8 cellular contexts compared by ENCODE assay signal in genomic region chr20:35456700-35457099, GRCh38. TPM values are rescaled to one million over a fixed set of nuclear protein-coding genes. Genes with fewer than 3 reads are reported as not detected.
DNase-seq lines count a peak whose midpoint lies in the region; TF ChIP-seq lines count a peak whose summit lies in the region.
"Not testable (repeated sequence)": the region's sequence is repeated elsewhere in the genome, so short reads cannot be mapped to it uniquely, and the experiment has no call there.

No MANE protein-coding gene starts in this region.

- H3K4me3 Mint-ChIP-seq in Caco-2 (ENCODE audit: unreplicated experiment) (peak overlapping the region; percentile 93), nephron progenitor cell (peak overlapping the region; percentile 91), type B pancreatic cell (peak overlapping the region; percentile 95)
- peak overlapping the region; percentile 91 for H3K4me3 Mint-ChIP-seq in T-helper 2 cell treated with Interferon-gamma antibody and Interleukin-4, amounts not matched to agents 5 μg/mL and 100 μg/mL, for 36 hours
- peak overlapping the region; percentile 26 for H3K4me3 Mint-ChIP-seq in activated T-helper 2 cell treated with anti-CD3 and anti-CD28 coated beads, Interferon-gamma antibody, Interleukin-2, Interleukin-4, amounts not matched to agents 10 μg/mL and 5 μg/mL and 100 μg/mL, durations not matched to agents 14 hours and 24 hours and 36 hours (ENCODE audit: low read depth)

- not testable (repeated sequence) for H3F3A ChIP-seq in Loucy (ENCODE audit: low read depth)

- dilution Hi-C loops in mammary epithelial cell (cut with HindIII; ENCODE audit: low sequenced_read_pairs) = not testable (repeated sequence)

- not testable (repeated sequence) for H3K27me3 Mint-ChIP-seq in Caco-2 (ENCODE audit: insufficient read depth, unreplicated experiment); T-helper 2 cell treated with Interferon-gamma antibody and Interleukin-4, amounts not matched to agents 5 μg/mL and 100 μg/mL, for 36 hours (ENCODE audit: low read depth); activated T-helper 2 cell treated with anti-CD3 and anti-CD28 coated beads, Interferon-gamma antibody, Interleukin-2, Interleukin-4, amounts not matched to agents 10 μg/mL and 5 μg/mL and 100 μg/mL, durations not matched to agents 14 hours and 24 hours and 36 hours (ENCODE audit: low read depth); nephron progenitor cell (ENCODE audit: low read depth, poor library complexity); type B pancreatic cell

- not testable (repeated sequence) for H3K4me1 ChIP-seq in Caco-2; iPS-18a (ENCODE audit: control insufficient read depth, low read depth, low read length)
- H3K4me1 ChIP-seq in Loucy (ENCODE audit: insufficient read depth, low read length, poor library complexity, severe bottlenecking) = peaks cover 34% of the 10 kb centered on the region
- peaks cover 13% of the 10 kb centered on the region for H3K4me1 ChIP-seq in mammary epithelial cell (ENCODE audit: insufficient read depth, low read length)

- WGBS in mammary epithelial cell (ENCODE audit: low coverage, missing lambda C conversion rate) = 100% methylated on average over 7 of the region's 7 CpGs

- CTCF ChIA-PET in Caco-2 (lab: Charles Lee) = interaction anchor here (0.6 to 3.0 kb wide), 6 partner anchors 9 to 498 kb away, joined by 3 to 33 read pairs (median 6); partner anchors contain the start of genes NFS1, ROMO1 and SCAND1
- CTCF ChIA-PET in mammary epithelial cell (lab: Charles Lee; ENCODE audit: low non-redundant PET) = not testable (repeated sequence)

- DNase-seq in Caco-2; T-helper 2 cell treated with Interferon-gamma antibody and Interleukin-4, amounts not matched to agents 5 μg/mL and 100 μg/mL, for 36 hours (ENCODE audit: low spot score); activated T-helper 2 cell treated with anti-CD3 and anti-CD28 coated beads, Interferon-gamma antibody, Interleukin-2, Interleukin-4, amounts not matched to agents 10 μg/mL and 5 μg/mL and 100 μg/mL, durations not matched to agents 14 hours and 24 hours and 36 hours (ENCODE audit: low spot score); mammary epithelial cell; nephron progenitor cell; type B pancreatic cell (ENCODE audit: extremely low spot score, unreplicated experiment): not testable (repeated sequence)

- H3K4me1 Mint-ChIP-seq in Caco-2 (ENCODE audit: low read depth, unreplicated experiment) = peaks cover 24% of the 10 kb centered on the region
- H3K4me1 Mint-ChIP-seq in T-helper 2 cell treated with Interferon-gamma antibody and Interleukin-4, amounts not matched to agents 5 μg/mL and 100 μg/mL, for 36 hours (ENCODE audit: low read depth) = peaks cover 27% of the 10 kb centered on the region
- peaks cover 18% of the 10 kb centered on the region for H3K4me1 Mint-ChIP-seq in activated T-helper 2 cell treated with anti-CD3 and anti-CD28 coated beads, Interferon-gamma antibody, Interleukin-2, Interleukin-4, amounts not matched to agents 10 μg/mL and 5 μg/mL and 100 μg/mL, durations not matched to agents 14 hours and 24 hours and 36 hours (ENCODE audit: low read depth)
- H3K4me1 Mint-ChIP-seq in nephron progenitor cell = peaks cover 38% of the 10 kb centered on the region
- peaks cover 19% of the 10 kb centered on the region for H3K4me1 Mint-ChIP-seq in type B pancreatic cell (ENCODE audit: unreplicated experiment)

- in situ Hi-C loops in mammary epithelial cell (cut with MboI; ENCODE audit: low sequenced_read_pairs in 2 of 2) = not testable (repeated sequence)

- not testable (repeated sequence) for TF ChIP-seq CTCF in Caco-2 (IDR thresholded peaks at IDR 0.05; ENCODE audit: insufficient read depth in 1 of 2, low read depth in 1 of 2, low read length in 1 of 2, severe bottlenecking in 1 of 2, unreplicated experiment in 1 of 2); Loucy (conservative IDR thresholded peaks at IDR 0.05; ENCODE audit: low read length); mammary epithelial cell (conservative IDR thresholded peaks at IDR 0.05 in 1 of 2, IDR thresholded peaks at IDR 0.05 in 1 of 2; ENCODE audit: extremely low read depth in 1 of 2, insufficient read depth in 1 of 2, low read depth in 1 of 2, low read length in 2 of 2); nephron progenitor cell (IDR thresholded peaks at IDR 0.05); type B pancreatic cell (conservative IDR thresholded peaks at IDR 0.05)

- POLR2A ChIA-PET in Caco-2 (lab: Charles Lee) = interaction anchor here (0.8 to 3.0 kb wide), 3 partner anchors 10 to 629 kb away, joined by 4 to 27 read pairs (median 4); partner anchors contain the start of gene SCAND1

- not testable (repeated sequence) for BruUV-seq in Caco-2 (replicated peaks; lab: Mats Ljungman, UMichigan); mammary epithelial cell (replicated peaks; lab: Mats Ljungman, UMichigan)

- not testable (repeated sequence) for H2AFZ ChIP-seq in Loucy (ENCODE audit: low read length); mammary epithelial cell (ENCODE audit: low read depth, low read length)

- H3K9me2 ChIP-seq in Loucy (replicated peaks; ENCODE audit: low read depth, low read length) = not testable (repeated sequence)

- intact Hi-C loops in Caco-2 (cut with micrococcal nuclease; ENCODE audit: unreplicated experiment); mammary epithelial cell (cut with micrococcal nuclease): not testable (repeated sequence)
- intact Hi-C loops in activated T-helper 2 cell treated with anti-CD3 and anti-CD28 coated beads, Interferon-gamma antibody, Interleukin-2, Interleukin-4, amounts not matched to agents 10 μg/mL and 5 μg/mL and 100 μg/mL, durations not matched to agents 14 hours and 24 hours and 36 hours (cut with micrococcal nuclease) = loop anchor here (5.0 kb wide), 1 partner anchor 44 kb away; the partner anchor contains the start of gene UQCC1

- H4K20me1 ChIP-seq in Loucy (ENCODE audit: insufficient read depth, low read length, poor library complexity, severe bottlenecking); mammary epithelial cell (ENCODE audit: insufficient read depth, low read length): not testable (repeated sequence)

- not testable (repeated sequence) for H3K27ac ChIP-seq in mammary epithelial cell (ENCODE audit: insufficient read depth, low read depth, low read length); iPS-18a (ENCODE audit: low read length)

- H3K4me2 ChIP-seq in Loucy (ENCODE audit: low read depth, low read length, poor library complexity, severe bottlenecking) (peak overlapping the region; percentile 70), mammary epithelial cell (ENCODE audit: insufficient read depth, low read depth, low read length) (peak overlapping the region; percentile 38)

- H3K36me3 Mint-ChIP-seq in Caco-2 (ENCODE audit: insufficient read depth, unreplicated experiment) (peaks cover 30% of the 10 kb centered on the region), nephron progenitor cell (ENCODE audit: low read depth) (peaks cover 35% of the 10 kb centered on the region), type B pancreatic cell (peaks cover 10% of the 10 kb centered on the region)
- not testable (repeated sequence) for H3K36me3 Mint-ChIP-seq in T-helper 2 cell treated with Interferon-gamma antibody and Interleukin-4, amounts not matched to agents 5 μg/mL and 100 μg/mL, for 36 hours (ENCODE audit: low read depth); activated T-helper 2 cell treated with anti-CD3 and anti-CD28 coated beads, Interferon-gamma antibody, Interleukin-2, Interleukin-4, amounts not matched to agents 10 μg/mL and 5 μg/mL and 100 μg/mL, durations not matched to agents 14 hours and 24 hours and 36 hours (ENCODE audit: low read depth)

- H3K27ac Mint-ChIP-seq in Caco-2 (ENCODE audit: unreplicated experiment) (peak overlapping the region; percentile 100), type B pancreatic cell (peak overlapping the region; percentile 36)
- H3K27ac Mint-ChIP-seq in T-helper 2 cell treated with Interferon-gamma antibody and Interleukin-4, amounts not matched to agents 5 μg/mL and 100 μg/mL, for 36 hours; activated T-helper 2 cell treated with anti-CD3 and anti-CD28 coated beads, Interferon-gamma antibody, Interleukin-2, Interleukin-4, amounts not matched to agents 10 μg/mL and 5 μg/mL and 100 μg/mL, durations not matched to agents 14 hours and 24 hours and 36 hours; nephron progenitor cell: not testable (repeated sequence)

- not testable (repeated sequence) for H3K27me3 ChIP-seq in Caco-2 (replicated peaks; ENCODE audit: control insufficient read depth, insufficient read depth, low read length); Loucy (ENCODE audit: insufficient read depth, low read length, poor library complexity, severe bottlenecking); mammary epithelial cell (ENCODE audit: insufficient read depth, low read length); iPS-18a (ENCODE audit: control insufficient read depth, insufficient read depth, low read length)

- not testable (repeated sequence) for H3K9ac ChIP-seq in Loucy (ENCODE audit: low read depth, low read length, poor library complexity, severe bottlenecking); mammary epithelial cell (ENCODE audit: insufficient read depth, low read length); iPS-18a (ENCODE audit: low read length)

- H3K9me3 ChIP-seq in Caco-2; Loucy (ENCODE audit: insufficient read depth, low read depth, low read length); mammary epithelial cell (replicated peaks; ENCODE audit: insufficient read depth, low read length); iPS-18a (ENCODE audit: control insufficient read depth, low read depth, low read length): not testable (repeated sequence)

- H3K4me3 ChIP-seq in Caco-2 (ENCODE audit: low read depth, low read length) = peak overlapping the region; percentile 50; the same call in 1 of the 2 replicates
- peak overlapping the region; percentile 74 for H3K4me3 ChIP-seq in Loucy (ENCODE audit: low read length, poor library complexity, severe bottlenecking)
- not testable (repeated sequence) for H3K4me3 ChIP-seq in mammary epithelial cell (replicated peaks in 1 of 3; ENCODE audit: insufficient read depth in 1 of 3, low read depth in 2 of 3, low read length in 3 of 3)
- peak overlapping the region; percentile 92 for H3K4me3 ChIP-seq in iPS-18a (ENCODE audit: low read length)

- H3K9me3 Mint-ChIP-seq in Caco-2 (ENCODE audit: unreplicated experiment); T-helper 2 cell treated with Interferon-gamma antibody and Interleukin-4, amounts not matched to agents 5 μg/mL and 100 μg/mL, for 36 hours; activated T-helper 2 cell treated with anti-CD3 and anti-CD28 coated beads, Interferon-gamma antibody, Interleukin-2, Interleukin-4, amounts not matched to agents 10 μg/mL and 5 μg/mL and 100 μg/mL, durations not matched to agents 14 hours and 24 hours and 36 hours; type B pancreatic cell: not testable (repeated sequence)
- peaks cover 19% of the 10 kb centered on the region for H3K9me3 Mint-ChIP-seq in nephron progenitor cell

- H3K36me3 ChIP-seq in Caco-2 (ENCODE audit: control insufficient read depth, insufficient read depth, low read length); Loucy (ENCODE audit: insufficient read depth, low read length); mammary epithelial cell (ENCODE audit: insufficient read depth, low read length); iPS-18a (ENCODE audit: control insufficient read depth, low read depth, low read length): not testable (repeated sequence)

- peaks cover 31% of the 10 kb centered on the region for H3K79me2 ChIP-seq in Loucy (ENCODE audit: insufficient read depth, low read length)
- peaks cover 47% of the 10 kb centered on the region for H3K79me2 ChIP-seq in mammary epithelial cell (ENCODE audit: insufficient read depth, low read length)

RNA-seq across cellular contexts. Expression of gene CEP250, which starts 1.3 kb away (rescaled TPM):
- 117 and 137 TPM in 2 replicates for total RNA-seq in Caco-2 (2022)
- 51.0 and 54.6 TPM in 2 replicates for total RNA-seq in activated T-helper 2 cell treated with anti-CD3 and anti-CD28 coated beads, Interferon-gamma antibody, Interleukin-2, Interleukin-4, amounts not matched to agents 10 μg/mL and 5 μg/mL and 100 μg/mL, durations not matched to agents 14 hours and 24 hours and 36 hours
- total RNA-seq in mammary epithelial cell = 10 to 100 TPM; 19.0 to 45.5 TPM
- polyA plus RNA-seq in mammary epithelial cell = 6.9 TPM
- 86.2 TPM for polyA minus RNA-seq in mammary epithelial cell
- total RNA-seq in type B pancreatic cell (ENCODE audit: low replicate concordance) = 48.7 and 57.1 TPM in 2 replicates

RNA-seq across cellular contexts. Expression of gene GDF5, which starts 18.7 kb away (rescaled TPM):
- not detected in 2 replicates for total RNA-seq in Caco-2 (2022)
- not detected in 2 replicates for total RNA-seq in activated T-helper 2 cell treated with anti-CD3 and anti-CD28 coated beads, Interferon-gamma antibody, Interleukin-2, Interleukin-4, amounts not matched to agents 10 μg/mL and 5 μg/mL and 100 μg/mL, durations not matched to agents 14 hours and 24 hours and 36 hours
- total RNA-seq in mammary epithelial cell = 1 to 10 TPM in 1 of 2 donors, under 1 TPM in 1; 0.16 to 5.0 TPM
- polyA plus RNA-seq in mammary epithelial cell = 1.4 TPM
- polyA minus RNA-seq in mammary epithelial cell = 3.0 TPM
- 1.3 TPM in 1 of 2 replicates, not detected in the other for total RNA-seq in type B pancreatic cell (ENCODE audit: low replicate concordance)

RNA-seq across cellular contexts. Expression of gene UQCC1, which starts 44.9 kb away (rescaled TPM):
- 91.9 and 96.9 TPM in 2 replicates for total RNA-seq in Caco-2 (2022)
- 53.9 and 65.7 TPM in 2 replicates for total RNA-seq in activated T-helper 2 cell treated with anti-CD3 and anti-CD28 coated beads, Interferon-gamma antibody, Interleukin-2, Interleukin-4, amounts not matched to agents 10 μg/mL and 5 μg/mL and 100 μg/mL, durations not matched to agents 14 hours and 24 hours and 36 hours
- total RNA-seq in mammary epithelial cell = 10 to 100 TPM; 20.8 to 39.5 TPM
- polyA plus RNA-seq in mammary epithelial cell = 19.4 TPM
- 30.4 TPM for polyA minus RNA-seq in mammary epithelial cell
- total RNA-seq in type B pancreatic cell (ENCODE audit: low replicate concordance) = 41.3 and 62.4 TPM in 2 replicates

Comparison
In these comparisons a context has a peak if more than half of its experiments do, and no peak if none do; other contexts are left out.
1. H3K4me3 Mint-ChIP-seq: peak in every context shown above with its lines; median percentile 95 in type B pancreatic cell; 93 in Caco-2; 91 in T-helper 2 cell treated with Interferon-gamma antibody and Interleukin-4, amounts not matched to agents 5 μg/mL and 100 μg/mL, for 36 hours; 91 in nephron progenitor cell; 26 in activated T-helper 2 cell treated with anti-CD3 and anti-CD28 coated beads, Interferon-gamma antibody, Interleukin-2, Interleukin-4, amounts not matched to agents 10 μg/mL and 5 μg/mL and 100 μg/mL, durations not matched to agents 14 hours and 24 hours and 36 hours.